8 cellular contexts compared by ENCODE assay signal in the genomic region with DNA sequence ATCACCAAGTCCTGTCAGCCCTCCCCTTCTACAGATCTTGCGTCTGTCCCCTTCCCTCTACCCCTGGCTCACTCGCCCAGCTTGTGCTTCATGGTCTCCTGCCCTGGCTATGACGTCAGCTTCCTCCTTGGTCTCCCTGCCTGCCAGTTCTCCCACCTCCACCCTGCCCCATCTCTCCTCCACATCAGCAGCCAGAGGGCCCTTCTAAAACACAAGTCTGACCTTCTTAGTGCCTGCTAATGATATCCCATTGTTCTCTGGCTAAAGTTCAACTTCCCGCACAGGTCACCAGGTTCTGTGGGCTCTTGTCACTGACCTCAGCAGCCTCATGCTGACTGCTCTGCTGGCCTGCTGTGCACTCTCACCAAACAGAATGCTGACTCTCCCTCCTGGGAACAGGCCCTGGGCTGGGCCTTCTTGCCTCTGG. TPM values are rescaled to one million over a fixed set of nuclear protein-coding genes. Genes with fewer than 3 reads are reported as not detected.
DNase-seq lines count a peak whose midpoint lies in the region; ATAC-seq and TF ChIP-seq lines count a peak whose summit lies in the region.

No MANE protein-coding gene starts in this region.

- H3K27ac Mint-ChIP-seq in nephron progenitor cell (peak overlapping the region; percentile 51), Caco-2 (ENCODE audit: unreplicated experiment) (no peak overlapping the region)

- H3K27me3 ChIP-seq in esophagus (ENCODE audit: control insufficient read depth in 1 of 2, insufficient read depth in 2 of 2, low read length in 2 of 2), result no peaks in the 10 kb centered on the region
- no peaks in the 10 kb centered on the region for H3K27me3 ChIP-seq in Caco-2 (replicated peaks; ENCODE audit: control insufficient read depth, insufficient read depth, low read length)

- no peaks in the 10 kb centered on the region for H3K9me3 Mint-ChIP-seq in nephron progenitor cell
- no peaks in the 10 kb centered on the region for H3K9me3 Mint-ChIP-seq in Caco-2 (ENCODE audit: unreplicated experiment)

- intact Hi-C loops in Caco-2 (cut with micrococcal nuclease; ENCODE audit: unreplicated experiment), result no loop called here

- 29 to 37% methylated on average over 4 of the region's 4 CpGs for WGBS in esophagus, 2 donors

- TF ChIP-seq CTCF in nephron progenitor cell (IDR thresholded peaks at IDR 0.05), result no peak
- no peak for TF ChIP-seq CTCF in Caco-2 (IDR thresholded peaks at IDR 0.05; ENCODE audit: insufficient read depth in 1 of 2, low read depth in 1 of 2, low read length in 1 of 2, severe bottlenecking in 1 of 2, unreplicated experiment in 1 of 2)

- peak; percentile 31 for DNase-seq in EH (ENCODE audit: low read depth)
- DNase-seq in NCI-H446 (lab: John Stamatoyannopoulos, UW), result peak; percentile 72 to 74
- no peak for DNase-seq in nephron progenitor cell
- no peak for DNase-seq in Caco-2
- DNase-seq in effector CD8-positive, alpha-beta T cell (lab: John Stamatoyannopoulos, UW), result no peak

- H3K4me1 Mint-ChIP-seq in nephron progenitor cell (peaks cover 22% of the 10 kb centered on the region), Caco-2 (ENCODE audit: low read depth, unreplicated experiment) (peaks cover 7% of the 10 kb centered on the region)

- H3K4me3 Mint-ChIP-seq in nephron progenitor cell, result no peak overlapping the region
- H3K4me3 Mint-ChIP-seq in Caco-2 (ENCODE audit: unreplicated experiment), result no peak overlapping the region

- no peaks in the 10 kb centered on the region for H3K36me3 ChIP-seq in esophagus (ENCODE audit: control insufficient read depth in 2 of 2, insufficient read depth in 2 of 2, low read length in 1 of 2)
- no peaks in the 10 kb centered on the region for H3K36me3 ChIP-seq in Caco-2 (ENCODE audit: control insufficient read depth, insufficient read depth, low read length)

- H3K27me3 Mint-ChIP-seq in nephron progenitor cell (ENCODE audit: low read depth, poor library complexity), result peaks cover 44% of the 10 kb centered on the region
- no peaks in the 10 kb centered on the region for H3K27me3 Mint-ChIP-seq in Caco-2 (ENCODE audit: insufficient read depth, unreplicated experiment)

- ATAC-seq in HG02759 (IDR thresholded peaks at IDR 0.05; ENCODE audit: unreplicated experiment) (no peak), GM19328 (IDR thresholded peaks at IDR 0.05; ENCODE audit: unreplicated experiment) (no peak)

- H3K9me3 ChIP-seq in esophagus (ENCODE audit: control insufficient read depth in 2 of 2, insufficient read depth in 1 of 2, low read depth in 1 of 2, low read length in 1 of 2), result no peaks in the 10 kb centered on the region
- H3K9me3 ChIP-seq in Caco-2, result no peaks in the 10 kb centered on the region

- POLR2A ChIA-PET in Caco-2 (lab: Charles Lee), result no interaction called here

- H3K36me3 Mint-ChIP-seq in nephron progenitor cell (ENCODE audit: low read depth), result no peaks in the 10 kb centered on the region
- H3K36me3 Mint-ChIP-seq in Caco-2 (ENCODE audit: insufficient read depth, unreplicated experiment), result no peaks in the 10 kb centered on the region

- CTCF ChIA-PET in Caco-2 (lab: Charles Lee), result no interaction called here

- H3K27ac ChIP-seq in esophagus (ENCODE audit: low read depth in 2 of 2, low read length in 1 of 2), result peak overlapping the region; percentile 32 to 58

- H3K4me1 ChIP-seq in esophagus (ENCODE audit: control insufficient read depth in 2 of 2, insufficient read depth in 2 of 2, low read length in 1 of 2) (peaks cover 6 to 21% of the 10 kb centered on the region in 2 donors), Caco-2 (no peaks in the 10 kb centered on the region)

- no TSS peak for BruUV-seq in Caco-2 (replicated peaks; lab: Mats Ljungman, UMichigan)

- H3K4me3 ChIP-seq in esophagus (ENCODE audit: low read depth in 1 of 2, low read length in 2 of 2) (no peak overlapping the region), Caco-2 (ENCODE audit: low read depth, low read length) (no peak overlapping the region)

RNA-seq across cellular contexts. Expression of a gene that starts 24.6 kb away (rescaled TPM):
- 1 to 10 TPM; 5.1 to 9.5 TPM for polyA plus RNA-seq in esophagus
- 7.2 and 7.8 TPM in 2 replicates for total RNA-seq in Caco-2 (2022)

RNA-seq across cellular contexts. Expression of a gene that starts 28.6 kb away (rescaled TPM):
- polyA plus RNA-seq in esophagus, result 10 to 100 TPM; 14.5 to 30.4 TPM
- total RNA-seq in Caco-2 (2022), result 2.2 TPM in 2 replicates

RNA-seq across cellular contexts. Expression of a gene that starts 43.1 kb away (rescaled TPM):
- 10 to 100 TPM; 15.0 to 24.1 TPM for polyA plus RNA-seq in esophagus
- 18.9 and 23.5 TPM in 2 replicates for total RNA-seq in Caco-2 (2022)

Comparison
In these comparisons a context has a peak if more than half of its experiments do, and no peak if none do; other contexts are left out.
1. DNase-seq: peak in EH (single experiment) and NCI-H446 (2 of 2); none in nephron progenitor cell (single experiment), Caco-2 (0 of 2) and effector CD8-positive, alpha-beta T cell (single experiment).